ENCODE assay signal across 1 cellular context in genomic region chr17:28661635-28662526, GRCh38.
TF ChIP-seq lines count a peak whose summit lies in the region.

TSS of gene SDF2 (minus strand) at chr17:28661906. CDS start at chr17:28661876, 30 bp downstream.
TSS of gene SUPT6H (plus strand) at chr17:28662205. CDS start at chr17:28673402, 11,197 bp downstream.

TF ChIP-seq in HepG2, 621 proteins besides CTCF, POLR2A, EP300 and RAD21 (continued from another document and continues in another):
- TF ChIP-seq ZFP91 (CRISPR knock-in tag; IDR thresholded peaks at IDR 0.05; ENCODE audit: borderline replicate concordance) (peak; percentile 75), ZNF225 (CRISPR knock-in tag; IDR thresholded peaks at IDR 0.05) (peak; percentile 67; the same call in 1 of the 2 replicates), ZNF101 (CRISPR knock-in tag; IDR thresholded peaks at IDR 0.05; ENCODE audit: borderline replicate concordance, low read depth) (no peak), ELF3 (CRISPR knock-in tag; IDR thresholded peaks at IDR 0.05) (peak; percentile 73), CENPT (CRISPR knock-in tag; IDR thresholded peaks at IDR 0.05; ENCODE audit: low read depth) (no peak), ZNF512 (CRISPR knock-in tag; IDR thresholded peaks at IDR 0.05) (no peak), KAT8 (CRISPR knock-in tag; IDR thresholded peaks at IDR 0.05) (peak; percentile 93), SIN3B (IDR thresholded peaks at IDR 0.05; ENCODE audit: low read length) (no peak), ZNF615 (CRISPR knock-in tag; IDR thresholded peaks at IDR 0.05; ENCODE audit: borderline replicate concordance) (no peak), ZFP62 (CRISPR knock-in tag; IDR thresholded peaks at IDR 0.05) (no peak), CENPBD1 (CRISPR knock-in tag; IDR thresholded peaks at IDR 0.05; ENCODE audit: borderline replicate concordance, low read depth) (no peak), ZNF430 (CRISPR knock-in tag; IDR thresholded peaks at IDR 0.05) (0 out of 2 replicates have a peak, but pooled peaks have one; percentile 42), MAZ (IDR thresholded peaks at IDR 0.05; ENCODE audit: borderline replicate concordance, low read depth, low read length) (peak; percentile 88), MAZ (CRISPR knock-in tag; IDR thresholded peaks at IDR 0.05; ENCODE audit: low read depth) (peak; percentile 86), SNRNP70 (IDR thresholded peaks at IDR 0.05; ENCODE audit: low read depth, low read length) (no peak), ZBTB34 (CRISPR knock-in tag; IDR thresholded peaks at IDR 0.05) (no peak), ZFP41 (CRISPR knock-in tag; IDR thresholded peaks at IDR 0.05; ENCODE audit: borderline replicate concordance) (no peak), HNRNPLL (IDR thresholded peaks at IDR 0.05; ENCODE audit: low read depth, low read length, poor library complexity, severe bottlenecking) (peak; percentile 93), MAX (IDR thresholded peaks at IDR 0.05) (peak; percentile 67), ZBTB26 (CRISPR knock-in tag; IDR thresholded peaks at IDR 0.05; ENCODE audit: borderline replicate concordance) (no peak), ZNF274 (CRISPR knock-in tag; IDR thresholded peaks at IDR 0.05) (0 out of 2 replicates have a peak, but pooled peaks have one; percentile 35), FOXO4 (CRISPR knock-in tag; conservative IDR thresholded peaks at IDR 0.05) (no peak), DR1 (CRISPR knock-in tag; IDR thresholded peaks at IDR 0.05) (no peak), ISL2 (CRISPR knock-in tag; IDR thresholded peaks at IDR 0.05) (no peak), ZNF556 (CRISPR knock-in tag; IDR thresholded peaks at IDR 0.05; ENCODE audit: borderline replicate concordance) (peak; percentile 60; the same call in 1 of the 2 replicates), ZNF564 (CRISPR knock-in tag; IDR thresholded peaks at IDR 0.05) (no peak), AKAP8 (CRISPR knock-in tag; IDR thresholded peaks at IDR 0.05) (0 out of 2 replicates have a peak, but pooled peaks have one; percentile 20), BHLHE40 (IDR thresholded peaks at IDR 0.05; ENCODE audit: low read length) (no peak), NR2F2 (IDR thresholded peaks at IDR 0.05; ENCODE audit: borderline replicate concordance, low read depth) (no peak; the same call in 1 of the 2 replicates), ZNF260 (CRISPR knock-in tag; IDR thresholded peaks at IDR 0.05; ENCODE audit: borderline replicate concordance, low read depth) (no peak), TBP (CRISPR knock-in tag; IDR thresholded peaks at IDR 0.05) (no peak), ZFP90 (CRISPR knock-in tag; IDR thresholded peaks at IDR 0.05; ENCODE audit: borderline replicate concordance) (no peak; the same call in 1 of the 2 replicates), AGO1 (IDR thresholded peaks at IDR 0.05; ENCODE audit: low read depth, low read length, poor library complexity, severe bottlenecking) (peak; percentile 45), ZNF7 (CRISPR knock-in tag; IDR thresholded peaks at IDR 0.05) (no peak), ZNF503 (CRISPR knock-in tag; IDR thresholded peaks at IDR 0.05) (no peak), ZNF574 (CRISPR knock-in tag; IDR thresholded peaks at IDR 0.05) (peak; percentile 93), BRF2 (CRISPR knock-in tag; IDR thresholded peaks at IDR 0.05) (no peak), HDAC2 (CRISPR knock-in tag; IDR thresholded peaks at IDR 0.05) (peak; percentile 41), SNAPC2 (CRISPR knock-in tag; IDR thresholded peaks at IDR 0.05) (no peak), ZNF776 (CRISPR knock-in tag; IDR thresholded peaks at IDR 0.05) (no peak), NAIF1 (CRISPR knock-in tag; IDR thresholded peaks at IDR 0.05; ENCODE audit: borderline replicate concordance) (no peak; the same call in 1 of the 2 replicates), SUZ12 (IDR thresholded peaks at IDR 0.05; ENCODE audit: low read depth, low read length) (no peak), ZNF580 (CRISPR knock-in tag; IDR thresholded peaks at IDR 0.05; ENCODE audit: borderline replicate concordance, low read depth) (no peak), ZNF792 (CRISPR knock-in tag; IDR thresholded peaks at IDR 0.05) (peak; percentile 44; the same call in 1 of the 2 replicates), DPF2 (CRISPR knock-in tag; IDR thresholded peaks at IDR 0.05; ENCODE audit: borderline replicate concordance, low read depth) (no peak), MYNN (CRISPR knock-in tag; IDR thresholded peaks at IDR 0.05; ENCODE audit: low read depth) (no peak), NFKB2 (CRISPR knock-in tag; IDR thresholded peaks at IDR 0.05; ENCODE audit: borderline replicate concordance) (peak; percentile 68; the same call in 1 of the 2 replicates), RBFOX2 (IDR thresholded peaks at IDR 0.05; ENCODE audit: low read depth, low read length) (peak; percentile 90), KDM6A (CRISPR knock-in tag; IDR thresholded peaks at IDR 0.05; ENCODE audit: low read depth) (no peak)
